1 cellular context compared by ENCODE assay signal in genomic region chr18:57586243-57587049, GRCh38.
TF ChIP-seq lines count a peak whose summit lies in the region.

TSS of gene FECH (minus strand) at chr18:57586702. CDS start at chr18:57586620, 82 bp downstream.

TF ChIP-seq in HepG2, 621 proteins besides CTCF, POLR2A, EP300 and RAD21 (continued from another document):
- TF ChIP-seq, protein P1, sequence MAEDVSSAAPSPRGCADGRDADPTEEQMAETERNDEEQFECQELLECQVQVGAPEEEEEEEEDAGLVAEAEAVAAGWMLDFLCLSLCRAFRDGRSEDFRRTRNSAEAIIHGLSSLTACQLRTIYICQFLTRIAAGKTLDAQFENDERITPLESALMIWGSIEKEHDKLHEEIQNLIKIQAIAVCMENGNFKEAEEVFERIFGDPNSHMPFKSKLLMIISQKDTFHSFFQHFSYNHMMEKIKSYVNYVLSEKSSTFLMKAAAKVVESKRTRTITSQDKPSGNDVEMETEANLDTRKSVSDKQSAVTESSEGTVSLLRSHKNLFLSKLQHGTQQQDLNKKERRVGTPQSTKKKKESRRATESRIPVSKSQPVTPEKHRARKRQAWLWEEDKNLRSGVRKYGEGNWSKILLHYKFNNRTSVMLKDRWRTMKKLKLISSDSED (CRISPR knock-in tag; IDR thresholded peaks at IDR 0.05), result peak; percentile 75; the same call in 1 of the 2 replicates
- peak; percentile 65; the same call in 1 of the 2 replicates for TF ChIP-seq HES4 (CRISPR knock-in tag; IDR thresholded peaks at IDR 0.05; ENCODE audit: borderline replicate concordance)
- TF ChIP-seq, protein P2, sequence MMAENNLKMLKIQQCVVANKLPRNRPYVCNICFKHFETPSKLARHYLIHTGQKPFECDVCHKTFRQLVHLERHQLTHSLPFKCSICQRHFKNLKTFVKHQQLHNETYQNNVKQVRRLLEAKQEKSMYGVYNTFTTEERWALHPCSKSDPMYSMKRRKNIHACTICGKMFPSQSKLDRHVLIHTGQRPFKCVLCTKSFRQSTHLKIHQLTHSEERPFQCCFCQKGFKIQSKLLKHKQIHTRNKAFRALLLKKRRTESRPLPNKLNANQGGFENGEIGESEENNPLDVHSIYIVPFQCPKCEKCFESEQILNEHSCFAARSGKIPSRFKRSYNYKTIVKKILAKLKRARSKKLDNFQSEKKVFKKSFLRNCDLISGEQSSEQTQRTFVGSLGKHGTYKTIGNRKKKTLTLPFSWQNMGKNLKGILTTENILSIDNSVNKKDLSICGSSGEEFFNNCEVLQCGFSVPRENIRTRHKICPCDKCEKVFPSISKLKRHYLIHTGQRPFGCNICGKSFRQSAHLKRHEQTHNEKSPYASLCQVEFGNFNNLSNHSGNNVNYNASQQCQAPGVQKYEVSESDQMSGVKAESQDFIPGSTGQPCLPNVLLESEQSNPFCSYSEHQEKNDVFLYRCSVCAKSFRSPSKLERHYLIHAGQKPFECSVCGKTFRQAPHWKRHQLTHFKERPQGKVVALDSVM (CRISPR knock-in tag; IDR thresholded peaks at IDR 0.05), result peak; percentile 29; the same call in 1 of the 2 replicates
